In the genomic region with DNA sequence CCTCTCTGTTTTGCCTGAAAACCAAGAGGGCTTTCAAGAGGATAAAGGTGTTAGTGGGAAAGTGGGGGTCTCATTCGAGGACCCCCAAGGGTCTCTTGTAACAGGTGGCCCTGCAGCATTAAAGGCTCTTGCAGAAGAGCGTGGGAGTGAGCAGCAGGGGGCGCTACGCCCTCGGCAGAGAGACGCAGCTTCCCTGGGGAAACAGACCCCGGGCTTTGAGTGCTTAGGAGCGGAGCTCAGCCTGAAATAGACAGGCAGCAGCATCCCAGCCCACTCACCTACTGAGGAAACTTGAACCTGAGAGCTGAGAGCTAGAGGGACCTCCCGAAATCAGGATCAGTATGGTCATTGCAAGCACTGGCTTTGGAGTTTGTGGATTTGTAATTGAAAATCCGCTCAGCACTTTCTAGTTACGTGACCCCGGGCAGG, we compare ENCODE assay signal across 9 cellular contexts. TPM values are rescaled to one million over a fixed set of nuclear protein-coding genes. Genes with fewer than 3 reads are reported as not detected.
DNase-seq lines count a peak whose midpoint lies in the region; ATAC-seq and TF ChIP-seq lines count a peak whose summit lies in the region.
"Had no signal": no experiment of that assay in that cellular context is flagged by ENCODE, and none has a peak within 500 bp of the region (broad histone marks: within the 10 kb centered on the region; RNA-seq: fewer than 3 reads in every experiment).

No MANE protein-coding gene starts in this region.

- TF ChIP-seq POLR2A in tibial nerve (IDR thresholded peaks at IDR 0.05): no peak

- TF ChIP-seq EP300 in tibial nerve (IDR thresholded peaks at IDR 0.05): no peak

- no peak overlapping the region for H2BK120ac ChIP-seq in mesendoderm (ENCODE audit: low read depth, low read length)

- no peak overlapping the region for H3K9ac ChIP-seq in mesendoderm (ENCODE audit: low read length)
- H3K9ac ChIP-seq: BLaER1 treated with 17β-estradiol and CSF1 and Interleukin-3, amounts not matched to agents 10 nM and 100 nM had no signal

- H3K4ac ChIP-seq in mesendoderm (ENCODE audit: low read depth, low read length): no peak overlapping the region

- no peaks in the 10 kb centered on the region for H3K4me1 ChIP-seq in mesendoderm (ENCODE audit: control insufficient read depth, low read depth, low read length)
- peaks cover 0 to 20% (median 2%) of the 10 kb centered on the region in 4 donors for H3K4me1 ChIP-seq in tibial nerve

- H3K36me3 ChIP-seq in mesendoderm (ENCODE audit: control insufficient read depth, insufficient read depth, low read length) (no peaks in the 10 kb centered on the region), tibial nerve (no peaks in the 10 kb centered on the region)
- H3K36me3 ChIP-seq: BLaER1 treated with 17β-estradiol and CSF1 and Interleukin-3, amounts not matched to agents 10 nM and 100 nM had no signal

- no peaks in the 10 kb centered on the region for H3K79me1 ChIP-seq in mesendoderm (ENCODE audit: low read length)

- no CpG with 5 or more reads among the region's 12 CpGs for WGBS in mesendoderm (ENCODE audit: extremely low coverage, insufficient coverage, low lambda C conversion rate)
- WGBS in tibial nerve, 2 donors: 25 to 27% methylated on average over 12 of the region's 12 CpGs

- TF ChIP-seq CTCF in tibial nerve (IDR thresholded peaks at IDR 0.05): peak; percentile 82 to 91 (median 84)

- H3K79me2 ChIP-seq in mesendoderm (ENCODE audit: control insufficient read depth, insufficient read depth, low read length): no peaks in the 10 kb centered on the region

- no peak overlapping the region for H3K56ac ChIP-seq in mesendoderm (ENCODE audit: low read length)

- H3K27me3 ChIP-seq in mesendoderm (ENCODE audit: insufficient read depth, low read length, poor library complexity): no peaks in the 10 kb centered on the region
- H3K27me3 ChIP-seq in tibial nerve: no peaks in the 10 kb centered on the region

- no peak overlapping the region for H3K27ac ChIP-seq in mesendoderm (ENCODE audit: low read depth, low read length)
- H3K27ac ChIP-seq in tibial nerve: peak overlapping the region in 1 of 4 donors; percentile 1
- H3K27ac ChIP-seq: BLaER1 treated with 17β-estradiol and CSF1 and Interleukin-3, amounts not matched to agents 10 nM and 100 nM had no signal

- no peak overlapping the region for H4K5ac ChIP-seq in mesendoderm (ENCODE audit: low read length)

- H3K4me3 ChIP-seq in mesendoderm (ENCODE audit: low read length): no peak overlapping the region
- H3K4me3 ChIP-seq in tibial nerve: no peak overlapping the region
- H3K4me3 ChIP-seq: BLaER1 treated with 17β-estradiol and CSF1 and Interleukin-3, amounts not matched to agents 10 nM and 100 nM had no signal

- ATAC-seq in GM18520 (IDR thresholded peaks at IDR 0.05; ENCODE audit: unreplicated experiment): no peak

- no peak overlapping the region for H2BK15ac ChIP-seq in mesendoderm (replicated peaks; ENCODE audit: low read depth)

- H3K18ac ChIP-seq in mesendoderm (ENCODE audit: low read length): no peak overlapping the region

- H4K8ac ChIP-seq in mesendoderm (ENCODE audit: low read depth, low read length): no peak overlapping the region

- DNase-seq in NK-92 treated with Interleukin-12 subunit alpha and Interleukin-12 subunit beta, amount 100 ng/mL, for 24 hours (lab: John Stamatoyannopoulos, UW): peak; percentile 38
- DNase-seq in NK-92 (lab: John Stamatoyannopoulos, UW; ENCODE audit: unreplicated experiment) (no peak), NCI-H146 treated with DMSO at 0.1 percent for 48 hours (lab: John Stamatoyannopoulos, UW; ENCODE audit: unreplicated experiment) (peak; percentile 4), UCSD-AML1 (lab: John Stamatoyannopoulos, UW; ENCODE audit: unreplicated experiment) (peak; percentile 64), mesendoderm (peak; percentile 75), tibial nerve (ENCODE audit: low spot score in 2 of 2) (no peak)
- peak; percentile 43 for DNase-seq in effector CD4-positive, alpha-beta T cell

- no peak overlapping the region for H3K23ac ChIP-seq in mesendoderm (ENCODE audit: low read length)

- peaks cover 0 to 7% (median 0%) of the 10 kb centered on the region in 4 donors for H3K9me3 ChIP-seq in tibial nerve

- H2AK5ac ChIP-seq in mesendoderm (ENCODE audit: low read length): no peak overlapping the region

- no peak overlapping the region for H3K4me2 ChIP-seq in mesendoderm (ENCODE audit: low read length)

- no peak overlapping the region for H2BK5ac ChIP-seq in mesendoderm (ENCODE audit: low read length)

RNA-seq across cellular contexts. Expression of a gene that starts 25.7 kb away (rescaled TPM):
- 3,171 TPM for polyA plus RNA-seq in mesendoderm (2013, experiment 1 of 2)
- polyA plus RNA-seq in mesendoderm (2013, experiment 2 of 2): 3,051 TPM
- 100 to 1,000 TPM; 435 to 693 (median 620) TPM for total RNA-seq in tibial nerve

Comparison
In these comparisons a context has a peak if more than half of its experiments do, and no peak if none do; other contexts are left out.
1. DNase-seq: peak in NK-92 treated with Interleukin-12 subunit alpha and Interleukin-12 subunit beta, amount 100 ng/mL, for 24 hours (single experiment), NCI-H146 treated with DMSO at 0.1 percent for 48 hours (single experiment), UCSD-AML1 (single experiment), effector CD4-positive, alpha-beta T cell (single experiment) and mesendoderm (single experiment); none in NK-92 (single experiment) and tibial nerve (0 of 2).